21 cellular contexts compared by ENCODE assay signal in genomic region chrX:153707406-153707805, GRCh38. TPM values are rescaled to one million over a fixed set of nuclear protein-coding genes. Genes with fewer than 3 reads are reported as not detected.
A peak's percentile ranks its signal among the peaks of the same experiment; 100 is the strongest.
DNase-seq lines count a peak whose midpoint lies in the region; ATAC-seq and TF ChIP-seq lines count a peak whose summit lies in the region.
"Had no signal": no experiment of that assay in that cellular context is flagged by ENCODE, and none has a peak within 500 bp of the region (broad histone marks: within the 10 kb centered on the region; RNA-seq: fewer than 3 reads in every experiment).

No MANE protein-coding gene starts in this region.

- H3K27ac ChIP-seq in heart left ventricle (peak overlapping the region in 8 of 12 donors; percentile 4 to 87 (median 82)), coronary artery (no peak overlapping the region), psoas muscle (peak overlapping the region; percentile 90)
- H3K27ac ChIP-seq: 22Rv1; BLaER1 treated with 17β-estradiol and CSF1 and Interleukin-3, amounts not matched to agents 10 nM and 100 nM; GM23248 had no signal

- H3K27me3 ChIP-seq in heart left ventricle: no peaks in the 10 kb centered on the region
- H3K27me3 ChIP-seq in psoas muscle (ENCODE audit: insufficient read depth in 3 of 3, low read length in 2 of 3): no peaks in the 10 kb centered on the region
- H3K27me3 ChIP-seq: BE2C had no signal

- DNase-seq in heart left ventricle (no peak), cardiac septum (ENCODE audit: low spot score) (no peak), T-helper 17 cell (no peak), coronary artery (ENCODE audit: low spot score) (peak; percentile 53), psoas muscle (peak in 1 of 2 donors; percentile 34), DMS 273 (lab: John Stamatoyannopoulos, UW; ENCODE audit: unreplicated experiment) (no peak)
- DNase-seq: AML-193; BE2C; Calu3; CD4-positive, alpha-beta memory T cell; COR-L47; DMS153; DND-41; GM23248; H7; HCEC 1CT had no signal

- intact Hi-C loops in heart left ventricle (cut with DNase I): no loop called here
- intact Hi-C loops in cardiac septum (cut with DNase I): no loop called here
- intact Hi-C loops in psoas muscle (cut with DNase I): no loop called here

- H3K9me3 ChIP-seq in heart left ventricle: no peaks in the 10 kb centered on the region
- H3K9me3 ChIP-seq in T-helper 17 cell (ENCODE audit: control insufficient read depth, low read length, poor library complexity, severe bottlenecking): no peaks in the 10 kb centered on the region
- H3K9me3 ChIP-seq in psoas muscle: no peaks in the 10 kb centered on the region
- H3K9me3 ChIP-seq: BE2C; BLaER1 treated with 17β-estradiol and CSF1 and Interleukin-3, amounts not matched to agents 10 nM and 100 nM had no signal

- no peak for TF ChIP-seq CTCF in heart left ventricle (IDR thresholded peaks at IDR 0.05)
- no peak for TF ChIP-seq CTCF in coronary artery (IDR thresholded peaks at IDR 0.05)
- no peak for TF ChIP-seq CTCF in psoas muscle (IDR thresholded peaks at IDR 0.05)

- no peak for ATAC-seq in heart left ventricle
- ATAC-seq in T-helper 17 cell: no peak
- no peak for ATAC-seq in psoas muscle
- ATAC-seq in GM19395 (IDR thresholded peaks at IDR 0.05; ENCODE audit: unreplicated experiment): no peak
- ATAC-seq in HG03460 (IDR thresholded peaks at IDR 0.05; ENCODE audit: unreplicated experiment): no peak

- no peaks in the 10 kb centered on the region for H3K36me3 Mint-ChIP-seq in T-helper 17 cell (ENCODE audit: low read depth)

- peak overlapping the region in 4 of 12 donors; percentile 21 to 46 (median 43) for H3K4me3 ChIP-seq in heart left ventricle
- H3K4me3 ChIP-seq in coronary artery: no peak overlapping the region
- peak overlapping the region; percentile 62 for H3K4me3 ChIP-seq in psoas muscle
- H3K4me3 ChIP-seq: BLaER1 treated with 17β-estradiol and CSF1 and Interleukin-3, amounts not matched to agents 10 nM and 100 nM; GM23248 had no signal

- no peaks in the 10 kb centered on the region for H3K27me3 Mint-ChIP-seq in T-helper 17 cell
- H3K27me3 Mint-ChIP-seq: CD4-positive, alpha-beta memory T cell had no signal

- no peak overlapping the region for H3K4me3 Mint-ChIP-seq in T-helper 17 cell
- H3K4me3 Mint-ChIP-seq: CD14-positive monocyte; CD4-positive, alpha-beta memory T cell had no signal

- WGBS in heart left ventricle, 4 donors: 64 to 83% (median 78%) methylated on average over 6 of the region's 6 CpGs
- WGBS in psoas muscle, 3 donors: 40 to 65% (median 43%) methylated on average over 1 to 6 of the region's 6 CpGs

- peak overlapping the region; percentile 68 for H3K27ac Mint-ChIP-seq in T-helper 17 cell

- no peak for TF ChIP-seq POLR2A in heart left ventricle (IDR thresholded peaks at IDR 0.05)

- H3K4me1 ChIP-seq in heart left ventricle (peaks cover 0 to 31% (median 4%) of the 10 kb centered on the region in 12 donors), psoas muscle (peaks cover 15% of the 10 kb centered on the region)
- H3K4me1 ChIP-seq: BE2C had no signal

- H3K4me1 Mint-ChIP-seq in T-helper 17 cell: peaks cover 9% of the 10 kb centered on the region

- H3K36me3 ChIP-seq in heart left ventricle (peaks cover 0 to 32% (median 0%) of the 10 kb centered on the region in 9 donors), psoas muscle (ENCODE audit: insufficient read depth in 1 of 2, low read depth in 1 of 2) (no peaks in the 10 kb centered on the region)
- H3K36me3 ChIP-seq: BE2C had no signal

RNA-seq across cellular contexts. Expression of gene BCAP31, which starts 16.8 kb away (rescaled TPM):
- 100 to 1,000 TPM in 5 of 9 donors, 10 to 100 TPM in 4; 59.9 to 162 (median 102) TPM for total RNA-seq in heart left ventricle
- polyA plus RNA-seq in heart left ventricle: 100 to 1,000 TPM in 1 of 2 donors, 10 to 100 TPM in 1; 87.7 to 158 TPM
- total RNA-seq in cardiac septum: 98.0 TPM
- 100 to 1,000 TPM; 101 TPM for total RNA-seq in T-helper 17 cell
- 10 to 100 TPM; 65.4 to 71.6 (median 66.0) TPM for total RNA-seq in psoas muscle
- 10 to 100 TPM; 63.7 to 97.3 (median 72.1) TPM for polyA plus RNA-seq in psoas muscle

RNA-seq across cellular contexts. Expression of gene ABCD1, which starts 17.2 kb away (rescaled TPM):
- total RNA-seq in heart left ventricle (10 to 100 TPM; 13.5 to 25.6 (median 17.6) TPM), cardiac septum (15.1 TPM), T-helper 17 cell (10 to 100 TPM; 14.7 to 17.7 TPM), psoas muscle (10 to 100 TPM; 16.0 to 27.1 (median 20.9) TPM)
- polyA plus RNA-seq in heart left ventricle (10 to 100 TPM; 12.9 to 13.5 TPM), psoas muscle (10 to 100 TPM; 11.7 to 36.0 (median 15.8) TPM)

RNA-seq across cellular contexts. Expression of gene SLC6A8, which starts 19.7 kb away (rescaled TPM):
- total RNA-seq in heart left ventricle (100 to 1,000 TPM; 113 to 203 (median 179) TPM), cardiac septum (144 TPM), T-helper 17 cell (1 to 10 TPM; 3.4 to 4.4 TPM), psoas muscle (100 to 1,000 TPM in 2 of 4 donors, 10 to 100 TPM in 2; 82.2 to 256 (median 117) TPM)
- polyA plus RNA-seq in heart left ventricle (100 to 1,000 TPM; 138 to 241 TPM), psoas muscle (100 to 1,000 TPM in 2 of 3 donors, 10 to 100 TPM in 1; 84.9 to 209 (median 104) TPM)

RNA-seq across cellular contexts. Expression of gene PNCK, which starts 33.8 kb away (rescaled TPM):
- total RNA-seq in heart left ventricle (1 to 10 TPM; 3.1 to 7.3 (median 6.6) TPM), cardiac septum (7.6 TPM), T-helper 17 cell (under 1 TPM in 1 of 2 donors, not detected in 1; 0.72 TPM), psoas muscle (1 to 10 TPM in 1 of 4 donors, under 1 TPM in 3; 0.79 to 1.9 (median 0.92) TPM)
- polyA plus RNA-seq in heart left ventricle (1 to 10 TPM; 1.4 to 3.2 TPM), psoas muscle (1 to 10 TPM in 1 of 3 donors, under 1 TPM in 2; 0.21 to 1.0 (median 0.35) TPM)
- total RNA-seq: CD4-positive, alpha-beta memory T cell; GM23248 had no signal
- polyA plus RNA-seq: CD14-positive monocyte; CD4-positive, alpha-beta memory T cell; GM23248 had no signal

RNA-seq across cellular contexts. Expression of gene PLXNB3, which starts 56.6 kb away (rescaled TPM):
- 1 to 10 TPM; 1.6 to 8.6 (median 3.5) TPM for total RNA-seq in heart left ventricle
- 1 to 10 TPM in 1 of 2 donors, under 1 TPM in 1; 0.51 to 2.8 TPM for polyA plus RNA-seq in heart left ventricle
- total RNA-seq in cardiac septum: 7.6 TPM
- total RNA-seq in T-helper 17 cell: 1 to 10 TPM in 1 of 2 donors, under 1 TPM in 1; 0.25 to 2.9 TPM
- total RNA-seq in psoas muscle: 1 to 10 TPM in 1 of 4 donors, under 1 TPM in 3; 0.27 to 1.5 (median 0.73) TPM
- polyA plus RNA-seq in psoas muscle: under 1 TPM; 0.13 to 0.35 (median 0.31) TPM
- total RNA-seq: CD4-positive, alpha-beta memory T cell; H7 had no signal
- polyA plus RNA-seq: CD14-positive monocyte; CD4-positive, alpha-beta memory T cell had no signal

Comparison
In these comparisons a context has a peak if more than half of its experiments do, and no peak if none do; other contexts are left out.
1. H3K27ac ChIP-seq: peak in heart left ventricle (8 of 12) and psoas muscle (single experiment); none in coronary artery (0 of 2).
2. RNA of gene SLC6A8, which starts 19.7 kb away (total RNA-seq): 113 to 203 TPM in heart left ventricle, 82.2 to 256 TPM in psoas muscle and 144 TPM in cardiac septum (single experiment); 3.4 to 4.4 TPM in T-helper 17 cell; every median in the first group is over 10 times any median in the second.